26 cellular contexts compared by ENCODE assay signal in genomic region chr5:18736051-18736398, GRCh38.
"Had no signal": no experiment of that assay in that cellular context is flagged by ENCODE, and none has a peak within 500 bp of the region (broad histone marks: within the 10 kb centered on the region; RNA-seq: fewer than 3 reads in every experiment).

No MANE protein-coding gene starts in this region.

- H3K4me3 ChIP-seq: left lung, lung, neural progenitor cell, ovary, psoas muscle, right atrium auricular region, spleen, thoracic aorta, vagina had no signal

- H3K27ac ChIP-seq: left lung, neural progenitor cell, ovary, psoas muscle, right atrium auricular region, spleen, thoracic aorta, vagina had no signal

- H3K27me3 Mint-ChIP-seq: activated CD4-positive, alpha-beta T cell treated with anti-CD3 and anti-CD28 coated beads, Interleukin-2, amount 10 ng/mL, durations not matched to agents 24 days and 14 days; activated naive CD4-positive, alpha-beta T cell treated with anti-CD3 and anti-CD28 coated beads, Interleukin-2, amount 50 U/mL, for 24 hours; brain; dendritic cell treated with granulocyte-macrophage colony-stimulating factor and Interleukin-4, amounts not matched to agents 40 ng/mL and 50 ng/mL, for 4 days; naive thymus-derived CD4-positive, alpha-beta T cell; type B pancreatic cell had no signal

- H3K36me3 Mint-ChIP-seq: brain, neural progenitor cell, type B pancreatic cell had no signal

- H3K9me3 ChIP-seq: left lung, ovary, psoas muscle, right atrium auricular region, spleen, thoracic aorta, vagina had no signal

- H3K9ac ChIP-seq: neural progenitor cell had no signal

- H3K9me3 Mint-ChIP-seq: activated CD4-positive, alpha-beta T cell treated with anti-CD3 and anti-CD28 coated beads, Interleukin-2, amount 10 ng/mL, durations not matched to agents 24 days and 14 days; activated naive CD4-positive, alpha-beta T cell treated with anti-CD3 and anti-CD28 coated beads, Interleukin-2, amount 50 U/mL, for 24 hours; activated T-helper 1 cell treated with anti-CD3 and anti-CD28 coated beads, Interleukin-12 subunit alpha, Interleukin-12 subunit beta, Interleukin-2, Interleukin-4 antibody, amounts not matched to agents 30 ng/mL and 10 ng/mL and 1 ng/mL, durations not matched to agents 14 hours and 24 hours and 36 hours; dendritic cell treated with granulocyte-macrophage colony-stimulating factor and Interleukin-4, amounts not matched to agents 40 ng/mL and 50 ng/mL, for 4 days; type B pancreatic cell had no signal

- DNase-seq: activated CD4-positive, alpha-beta T cell treated with anti-CD3 and anti-CD28 coated beads, Interleukin-2, amount 10 ng/mL, durations not matched to agents 24 days and 14 days; activated CD8-positive, alpha-beta T cell treated with anti-CD3 and anti-CD28 coated beads, Interleukin-2, amount 10 ng/mL, durations not matched to agents 7 days and 5 days; activated gamma-delta T cell treated with Interleukin-2 at 50 U/mL for 16 hours; anterior cingulate cortex; effector CD8-positive, alpha-beta T cell; foreskin melanocyte; hippocampal formation; kidney glomerular epithelial cell; naive thymus-derived CD4-positive, alpha-beta T cell; ovary; psoas muscle; stimulated activated CD4-positive, alpha-beta T cell treated with anti-CD3 and anti-CD28 coated beads, Interleukin-4, amount 100 ng/mL, for 1 hour; stimulated activated naive CD4-positive, alpha-beta T cell treated with Interleukin-2 at 50 U/mL for 16 hours had no signal

- H3K4me1 ChIP-seq: left lung, psoas muscle, right atrium auricular region, vagina had no signal

- H3K27me3 ChIP-seq: left lung, neural progenitor cell, ovary, right atrium auricular region, spleen, vagina had no signal

- H3K36me3 ChIP-seq: left lung, neural progenitor cell, ovary, right atrium auricular region, thoracic aorta, vagina had no signal

- H3K4me3 Mint-ChIP-seq: activated CD4-positive, alpha-beta T cell treated with anti-CD3 and anti-CD28 coated beads, Interleukin-2, amount 10 ng/mL, durations not matched to agents 24 days and 14 days; activated CD8-positive, alpha-beta T cell treated with anti-CD3 and anti-CD28 coated beads, Interleukin-2, amount 10 ng/mL, durations not matched to agents 7 days and 5 days; activated naive CD4-positive, alpha-beta T cell treated with anti-CD3 and anti-CD28 coated beads, Interleukin-2, amount 50 U/mL, for 24 hours; activated T-helper 1 cell treated with anti-CD3 and anti-CD28 coated beads, Interleukin-12 subunit alpha, Interleukin-12 subunit beta, Interleukin-2, Interleukin-4 antibody, amounts not matched to agents 30 ng/mL and 10 ng/mL and 1 ng/mL, durations not matched to agents 14 hours and 24 hours and 36 hours; brain; dendritic cell treated with granulocyte-macrophage colony-stimulating factor and Interleukin-4, amounts not matched to agents 40 ng/mL and 50 ng/mL, for 4 days; neural progenitor cell; type B pancreatic cell had no signal

- ATAC-seq: activated CD4-positive, CD25-positive, alpha-beta regulatory T cell treated with anti-CD3 and anti-CD28 coated beads, Interleukin-2, amount 50 U/mL, for 24 hours; activated CD8-positive, alpha-beta T cell treated with anti-CD3 and anti-CD28 coated beads, Interleukin-2, amount 10 ng/mL, durations not matched to agents 7 days and 5 days; left lung; naive thymus-derived CD4-positive, alpha-beta T cell; psoas muscle had no signal

- H3K4me2 ChIP-seq: neural progenitor cell had no signal

- H3K27ac Mint-ChIP-seq: activated CD4-positive, alpha-beta T cell treated with anti-CD3 and anti-CD28 coated beads, Interleukin-2, amount 10 ng/mL, durations not matched to agents 24 days and 14 days; activated CD8-positive, alpha-beta T cell treated with anti-CD3 and anti-CD28 coated beads, Interleukin-2, amount 10 ng/mL, durations not matched to agents 7 days and 5 days; activated naive CD4-positive, alpha-beta T cell treated with anti-CD3 and anti-CD28 coated beads, Interleukin-2, amount 50 U/mL, for 24 hours; dendritic cell treated with granulocyte-macrophage colony-stimulating factor and Interleukin-4, amounts not matched to agents 40 ng/mL and 50 ng/mL, for 4 days; neural progenitor cell; type B pancreatic cell had no signal
